10 cellular contexts compared by ENCODE assay signal in genomic region chr1:36133484-36133883, GRCh38. TPM values are rescaled to one million over a fixed set of nuclear protein-coding genes. Genes with fewer than 3 reads are reported as not detected.
DNase-seq lines count a peak whose midpoint lies in the region; ATAC-seq, FAIRE-seq and TF ChIP-seq lines count a peak whose summit lies in the region.
"Had no signal": no experiment of that assay in that cellular context is flagged by ENCODE, and none has a peak within 500 bp of the region (broad histone marks: within the 10 kb centered on the region; RNA-seq: fewer than 3 reads in every experiment).

No MANE protein-coding gene starts in this region.

- H3K27me3 Mint-ChIP-seq in endothelial cell (ENCODE audit: unreplicated experiment), result peaks cover 3% of the 10 kb centered on the region

- CTCF ChIA-PET in A549 (lab: Yijun Ruan, JAX), result interaction anchor here (1.2 to 5.3 kb wide), 11 partner anchors 11 to 290 kb away, joined by 3 to 147 read pairs (median 7); partner anchors contain the start of gene TRAPPC3

- H3K4me3 Mint-ChIP-seq in endothelial cell (ENCODE audit: unreplicated experiment), result no peak overlapping the region

- POLR2A ChIA-PET in A549 (lab: Yijun Ruan, JAX), result interaction anchor here (0.8 kb wide), 1 partner anchor 17 kb away, joined by 4 read pairs; no protein-coding TSS in a partner anchor

- no peak for FAIRE-seq in A549 (lab: Jason Lieb, UNC)

- TF ChIP-seq CTCF in A549 (IDR thresholded peaks at IDR 0.05) (no peak), endothelial cell (IDR thresholded peaks at IDR 0.05; ENCODE audit: unreplicated experiment) (no peak)

- ATAC-seq in A549, result peak; percentile 51 to 67
- ATAC-seq: activated CD4-positive, CD25-positive, alpha-beta regulatory T cell treated with anti-CD3 and anti-CD28 coated beads, Interleukin-2, amount 50 U/mL, for 24 hours had no signal

- H3K4me1 Mint-ChIP-seq in endothelial cell (ENCODE audit: unreplicated experiment), result peaks cover 3% of the 10 kb centered on the region

- H3K36me3 Mint-ChIP-seq in endothelial cell (ENCODE audit: low read depth, unreplicated experiment), result peaks cover 9% of the 10 kb centered on the region

- 82% methylated on average over 3 of the region's 3 CpGs for WGBS in A549 (ENCODE audit: missing lambda C conversion rate)

- no peak for TF ChIP-seq EP300 in A549 (IDR thresholded peaks at IDR 0.05)

- no peak for TF ChIP-seq POLR2A in A549 (IDR thresholded peaks at IDR 0.05; ENCODE audit: low read length)

- H3K4me1 ChIP-seq in A549, result peaks cover 6% of the 10 kb centered on the region

- H3K27ac Mint-ChIP-seq in endothelial cell (ENCODE audit: unreplicated experiment), result no peak overlapping the region

- H3K27ac ChIP-seq in A549, result peak overlapping the region in 1 of 2 experiments; percentile 60; a peak in 1 of 6 replicates
- peak overlapping the region; percentile 34 for H3K27ac ChIP-seq in angular gyrus (ENCODE audit: low read depth, low read length)

- H3K9me3 Mint-ChIP-seq in endothelial cell (ENCODE audit: unreplicated experiment), result no peaks in the 10 kb centered on the region

- no peak for TF ChIP-seq RAD21 in A549 (conservative IDR thresholded peaks at IDR 0.05 in 1 of 2, IDR thresholded peaks at IDR 0.05 in 1 of 2)

- H3K9me3 ChIP-seq in A549, result no peaks in the 10 kb centered on the region

- peak; percentile 39 to 47 for DNase-seq in A549 (ENCODE audit: low read depth in 1 of 2, low spot score in 1 of 2)
- DNase-seq in HT1080 (ENCODE audit: low read depth), result peak; percentile 92
- DNase-seq in iPS-NIHi11 (ENCODE audit: low spot score), result peak; percentile 12
- DNase-seq in SIG-M5 treated with dmso at 0.1 percent for 504 hours (lab: John Stamatoyannopoulos, UW; ENCODE audit: unreplicated experiment), result no peak
- DNase-seq in activated CD4-positive, CD25-positive, alpha-beta regulatory T cell treated with anti-CD3 and anti-CD28 coated beads, Interleukin-2, amount 50 U/mL, for 72 hours, result no peak
- DNase-seq in NCI-H1105 (lab: John Stamatoyannopoulos, UW), result no peak
- no peak for DNase-seq in endothelial cell (ENCODE audit: low spot score)
- DNase-seq: DND-41 had no signal

- H3K4me2 ChIP-seq in A549, result 0 out of 3 replicates have a peak overlapping the region, but pooled peaks have one; percentile 17

- H3K4me3 ChIP-seq in A549, result no peak overlapping the region

TF ChIP-seq in A549, 52 proteins besides CTCF, POLR2A, EP300 and RAD21:
- peak; percentile 71 for TF ChIP-seq USF2 (IDR thresholded peaks at IDR 0.05)
- no peak for TF ChIP-seq HOXB13 (CRISPR knock-in tag; IDR thresholded peaks at IDR 0.05; ENCODE audit: low read depth)

RNA-seq across cellular contexts. Expression of gene COL8A2, which starts 8.5 kb away (rescaled TPM):
- polyA plus RNA-seq in A549 (2011; rRNA removed) (0.05 and 0.12 TPM in 2 replicates), A549 (2017; fragmentation: RNase III; extraction: RNeasy Plus Mini Kit Qiagen cat#74134 plus additional on column Dnase treatment) (0.07 to 0.16 TPM (median 0.12 TPM) in 3 replicates)
- polyA plus RNA-seq in A549 (2012; cell fraction: cytosol; rRNA removed), result 0.05 and 0.09 TPM in 2 replicates
- 0.11 and 0.13 TPM in 2 replicates for polyA plus RNA-seq in A549 (2012; cell fraction: nucleus; rRNA removed)
- polyA minus RNA-seq in A549 (2011; rRNA and poly(A)+ RNA removed), result 0.08 and 0.10 TPM in 2 replicates
- total RNA-seq in HT1080 (2014; rRNA removed; shearing (Covaris generic)), result 1.2 and 1.5 TPM in 2 replicates
- polyA plus RNA-seq in HT1080 (2015; cell fraction: cytosol; rRNA removed), result 1.1 TPM in 2 replicates
- 2.8 and 2.9 TPM in 2 replicates for polyA plus RNA-seq in HT1080 (2015; cell fraction: nucleus; rRNA removed)
- 0.13 TPM for total RNA-seq in endothelial cell (ENCODE audit: unreplicated experiment)

RNA-seq across cellular contexts. Expression of gene TRAPPC3, which starts 15.8 kb away (rescaled TPM):
- polyA plus RNA-seq in A549 (2011; rRNA removed) (62.2 and 67.0 TPM in 2 replicates), A549 (2017; fragmentation: RNase III; extraction: RNeasy Plus Mini Kit Qiagen cat#74134 plus additional on column Dnase treatment) (103 to 109 TPM (median 105 TPM) in 3 replicates)
- polyA plus RNA-seq in A549 (2012; cell fraction: cytosol; rRNA removed), result 69.5 and 75.1 TPM in 2 replicates
- polyA plus RNA-seq in A549 (2012; cell fraction: nucleus; rRNA removed), result 27.5 and 54.4 TPM in 2 replicates
- 16.7 and 17.4 TPM in 2 replicates for polyA minus RNA-seq in A549 (2011; rRNA and poly(A)+ RNA removed)
- 97.2 and 112 TPM in 2 replicates for total RNA-seq in HT1080 (2014; rRNA removed; shearing (Covaris generic))
- polyA plus RNA-seq in HT1080 (2015; cell fraction: cytosol; rRNA removed), result 141 and 145 TPM in 2 replicates
- 75.1 and 98.2 TPM in 2 replicates for polyA plus RNA-seq in HT1080 (2015; cell fraction: nucleus; rRNA removed)
- 50.7 TPM for total RNA-seq in endothelial cell (ENCODE audit: unreplicated experiment)

RNA-seq across cellular contexts. Expression of gene MAP7D1, which starts 22.5 kb away (rescaled TPM):
- 15.4 and 16.4 TPM in 2 replicates for polyA plus RNA-seq in A549 (2011; rRNA removed)
- 65.2 and 90.0 TPM in 2 replicates for polyA plus RNA-seq in A549 (2012; cell fraction: cytosol; rRNA removed)
- 113 and 167 TPM in 2 replicates for polyA plus RNA-seq in A549 (2012; cell fraction: nucleus; rRNA removed)
- polyA plus RNA-seq in A549 (2017; fragmentation: RNase III; extraction: RNeasy Plus Mini Kit Qiagen cat#74134 plus additional on column Dnase treatment), result 74.9 to 79.0 TPM (median 75.0 TPM) in 3 replicates
- 15.5 and 28.3 TPM in 2 replicates for polyA minus RNA-seq in A549 (2011; rRNA and poly(A)+ RNA removed)
- total RNA-seq in HT1080 (2014; rRNA removed; shearing (Covaris generic)), result 200 and 234 TPM in 2 replicates
- polyA plus RNA-seq in HT1080 (2015; cell fraction: cytosol; rRNA removed), result 173 and 193 TPM in 2 replicates
- 131 and 147 TPM in 2 replicates for polyA plus RNA-seq in HT1080 (2015; cell fraction: nucleus; rRNA removed)
- total RNA-seq in endothelial cell (ENCODE audit: unreplicated experiment), result 189 TPM

RNA-seq across cellular contexts. Expression of gene ADPRS, which starts 44.8 kb away (rescaled TPM):
- polyA plus RNA-seq in A549 (2011; rRNA removed), result 14.3 and 14.6 TPM in 2 replicates
- 24.2 and 29.9 TPM in 2 replicates for polyA plus RNA-seq in A549 (2012; cell fraction: cytosol; rRNA removed)
- polyA plus RNA-seq in A549 (2012; cell fraction: nucleus; rRNA removed), result 26.7 and 27.8 TPM in 2 replicates
- 15.2 to 16.7 TPM (median 16.5 TPM) in 3 replicates for polyA plus RNA-seq in A549 (2017; fragmentation: RNase III; extraction: RNeasy Plus Mini Kit Qiagen cat#74134 plus additional on column Dnase treatment)
- 9.5 and 10.3 TPM in 2 replicates for polyA minus RNA-seq in A549 (2011; rRNA and poly(A)+ RNA removed)
- 104 and 112 TPM in 2 replicates for total RNA-seq in HT1080 (2014; rRNA removed; shearing (Covaris generic))
- polyA plus RNA-seq in HT1080 (2015; cell fraction: cytosol; rRNA removed), result 56.5 and 65.9 TPM in 2 replicates
- polyA plus RNA-seq in HT1080 (2015; cell fraction: nucleus; rRNA removed), result 39.0 and 40.3 TPM in 2 replicates
- total RNA-seq in endothelial cell (ENCODE audit: unreplicated experiment), result 24.2 TPM

RNA-seq across cellular contexts. Expression of gene TEKT2, which starts 49.6 kb away (rescaled TPM):
- polyA plus RNA-seq in A549 (2011; rRNA removed), result 0.08 TPM in 1 of 2 replicates, not detected in the other
- polyA plus RNA-seq in A549 (2012; cell fraction: cytosol; rRNA removed), result 0.04 TPM in 1 of 2 replicates, not detected in the other
- 0.06 and 0.29 TPM in 2 replicates for polyA plus RNA-seq in A549 (2012; cell fraction: nucleus; rRNA removed)
- 0.05 to 0.12 TPM in 2 of 3 replicates, not detected in the other for polyA plus RNA-seq in A549 (2017; fragmentation: RNase III; extraction: RNeasy Plus Mini Kit Qiagen cat#74134 plus additional on column Dnase treatment)
- polyA minus RNA-seq in A549 (2011; rRNA and poly(A)+ RNA removed), result not detected in 2 replicates
- not detected in 2 replicates for total RNA-seq in HT1080 (2014; rRNA removed; shearing (Covaris generic))
- 0.15 TPM in 1 of 2 replicates, not detected in the other for polyA plus RNA-seq in HT1080 (2015; cell fraction: cytosol; rRNA removed)
- 0.26 TPM in 1 of 2 replicates, not detected in the other for polyA plus RNA-seq in HT1080 (2015; cell fraction: nucleus; rRNA removed)
- 0.80 TPM for total RNA-seq in endothelial cell (ENCODE audit: unreplicated experiment)

Comparison
In these comparisons a context has a peak if more than half of its experiments do, and no peak if none do; other contexts are left out.
1. DNase-seq: peak in A549 (2 of 2), HT1080 (single experiment) and iPS-NIHi11 (single experiment); none in SIG-M5 treated with dmso at 0.1 percent for 504 hours (single experiment), activated CD4-positive, CD25-positive, alpha-beta regulatory T cell treated with anti-CD3 and anti-CD28 coated beads, Interleukin-2, amount 50 U/mL, for 72 hours (single experiment), NCI-H1105 (single experiment) and endothelial cell (single experiment).